ENCODE assay signal across 8 cellular contexts in genomic region chr19:45485301-45486077, GRCh38. TPM values are rescaled to one million over a fixed set of nuclear protein-coding genes. Genes with fewer than 3 reads are reported as not detected.
DNase-seq lines count a peak whose midpoint lies in the region; ATAC-seq and TF ChIP-seq lines count a peak whose summit lies in the region.

No MANE protein-coding gene starts in this region.

- H3K27me3 ChIP-seq in GM06990 (replicated peaks; ENCODE audit: control insufficient read depth, insufficient read depth, low read length) (no peaks in the 10 kb centered on the region), osteoblast (ENCODE audit: insufficient read depth, low read length) (no peaks in the 10 kb centered on the region), thoracic aorta (replicated peaks; ENCODE audit: insufficient read depth) (no peaks in the 10 kb centered on the region)

- no peaks in the 10 kb centered on the region for H4K20me1 ChIP-seq in osteoblast (ENCODE audit: insufficient read depth, low read length)

- no peaks in the 10 kb centered on the region for H3K79me2 ChIP-seq in osteoblast (ENCODE audit: insufficient read depth, low read length)

- peaks cover 31% of the 10 kb centered on the region for H3K27me3 Mint-ChIP-seq in activated naive CD4-positive, alpha-beta T cell treated with anti-CD3 and anti-CD28 coated beads, Interleukin-2, amount 10 ng/mL, durations not matched to agents 7 days and 5 days

- peak overlapping the region; percentile 83 for H3K27ac Mint-ChIP-seq in activated naive CD4-positive, alpha-beta T cell treated with anti-CD3 and anti-CD28 coated beads, Interleukin-2, amount 10 ng/mL, durations not matched to agents 7 days and 5 days

- peaks cover 16% of the 10 kb centered on the region for H3K4me1 Mint-ChIP-seq in activated naive CD4-positive, alpha-beta T cell treated with anti-CD3 and anti-CD28 coated beads, Interleukin-2, amount 10 ng/mL, durations not matched to agents 7 days and 5 days

- H3K4me2 ChIP-seq in osteoblast (ENCODE audit: insufficient read depth, low read length): peak overlapping the region; percentile 83

- H3K9me3 Mint-ChIP-seq in activated naive CD4-positive, alpha-beta T cell treated with anti-CD3 and anti-CD28 coated beads, Interleukin-2, amount 10 ng/mL, durations not matched to agents 7 days and 5 days: no peaks in the 10 kb centered on the region

- H3K9me3 ChIP-seq in osteoblast (ENCODE audit: low read depth, low read length): no peaks in the 10 kb centered on the region
- no peaks in the 10 kb centered on the region for H3K9me3 ChIP-seq in thoracic aorta

- H3K4me1 ChIP-seq in osteoblast (ENCODE audit: insufficient read depth, low read length) (no peaks in the 10 kb centered on the region), thoracic aorta (ENCODE audit: control insufficient read depth in 1 of 2, low read depth in 2 of 2) (no peaks in the 10 kb centered on the region)

- H3K4me3 ChIP-seq in GM06990 (replicated peaks; ENCODE audit: low read depth, low read length) (peak overlapping the region; percentile 68), HFF-Myc (replicated peaks; ENCODE audit: low read depth, low read length) (peak overlapping the region; percentile 50), osteoblast (ENCODE audit: insufficient read depth, low read length) (peak overlapping the region; percentile 78), thoracic aorta (peak overlapping the region; percentile 96)

- peak overlapping the region; percentile 89 for H3K4me3 Mint-ChIP-seq in activated naive CD4-positive, alpha-beta T cell treated with anti-CD3 and anti-CD28 coated beads, Interleukin-2, amount 10 ng/mL, durations not matched to agents 7 days and 5 days

- CTCF ChIA-PET in activated naive CD4-positive, alpha-beta T cell treated with anti-CD3 and anti-CD28 coated beads, Interleukin-2, amount 10 ng/mL, durations not matched to agents 7 days and 5 days (lab: Charles Lee): interaction anchor here (0.6 to 2.8 kb wide), 34 partner anchors 8 to 393 kb away, joined by 3 to 49 read pairs (median 6); partner anchors contain the start of genes PPM1N, PPP1R13L, PPP1R37 and VASP

- peak; percentile 87 for ATAC-seq in thoracic aorta (ENCODE audit: insufficient number of reproducible peaks, low FRiP score, low read depth)

- TF ChIP-seq CTCF in GM06990 (IDR thresholded peaks at IDR 0.05; ENCODE audit: insufficient read depth, low read length, poor library complexity, severe bottlenecking) (peak; percentile 94), HFF-Myc (IDR thresholded peaks at IDR 0.05; ENCODE audit: low read depth, low read length, missing control alignments) (peak; percentile 83), osteoblast (IDR thresholded peaks at IDR 0.05; ENCODE audit: extremely low read depth, low read depth, low read length) (peak; percentile 73), thoracic aorta (IDR thresholded peaks at IDR 0.05) (peak; percentile 88)

- H2AFZ ChIP-seq in osteoblast (ENCODE audit: low read length): peak overlapping the region; percentile 87

- H3K36me3 ChIP-seq in GM06990 (ENCODE audit: control insufficient read depth, insufficient read depth, low read length) (no peaks in the 10 kb centered on the region), osteoblast (ENCODE audit: insufficient read depth, low read length) (no peaks in the 10 kb centered on the region), thoracic aorta (no peaks in the 10 kb centered on the region)

- no peaks in the 10 kb centered on the region for H3K36me3 Mint-ChIP-seq in activated naive CD4-positive, alpha-beta T cell treated with anti-CD3 and anti-CD28 coated beads, Interleukin-2, amount 10 ng/mL, durations not matched to agents 7 days and 5 days

- H3K27ac ChIP-seq in osteoblast (ENCODE audit: low read depth, low read length): no peak overlapping the region
- H3K27ac ChIP-seq in thoracic aorta: peak overlapping the region; percentile 66 to 83

- DNase-seq in GM06990 (ENCODE audit: extremely low read depth, insufficient read length) (peak; percentile 95), HFF-Myc (ENCODE audit: extremely low read depth, low read depth) (no peak), NAMALWA (ENCODE audit: low spot score) (peak; percentile 98), SK-N-DZ (ENCODE audit: low spot score) (peak; percentile 95), globus pallidus (ENCODE audit: low spot score) (peak; percentile 94), osteoblast (ENCODE audit: insufficient read length, low spot score, missing footprints) (peak; percentile 97), thoracic aorta (ENCODE audit: low spot score) (peak; percentile 94)
- peak; percentile 99 for DNase-seq in activated naive CD4-positive, alpha-beta T cell treated with anti-CD3 and anti-CD28 coated beads, Interleukin-2, amount 10 ng/mL, durations not matched to agents 7 days and 5 days

RNA-seq across cellular contexts. Expression of gene RTN2, which starts 11.4 kb away (rescaled TPM):
- polyA plus RNA-seq in SK-N-DZ (2014; cell fraction: cytosol; rRNA removed): 35.2 and 50.4 TPM in 2 replicates
- 33.0 and 40.4 TPM in 2 replicates for polyA plus RNA-seq in SK-N-DZ (2014; cell fraction: nucleus; rRNA removed)
- total RNA-seq in osteoblast (6.2 TPM in 2 replicates), thoracic aorta (10 to 100 TPM; 16.0 to 22.6 TPM)

RNA-seq across cellular contexts. Expression of gene PPM1N, which starts 12.8 kb away (rescaled TPM):
- polyA plus RNA-seq in SK-N-DZ (2014; cell fraction: cytosol; rRNA removed): 7.6 and 9.1 TPM in 2 replicates
- 13.0 and 15.0 TPM in 2 replicates for polyA plus RNA-seq in SK-N-DZ (2014; cell fraction: nucleus; rRNA removed)
- total RNA-seq in osteoblast: 0.29 and 0.36 TPM in 2 replicates
- 1 to 10 TPM; 3.5 to 6.6 TPM for total RNA-seq in thoracic aorta

RNA-seq across cellular contexts. Expression of gene FOSB, which starts 17.7 kb away (rescaled TPM):
- polyA plus RNA-seq in SK-N-DZ (2014; cell fraction: cytosol; rRNA removed): not detected in 2 replicates
- polyA plus RNA-seq in SK-N-DZ (2014; cell fraction: nucleus; rRNA removed): not detected in 2 replicates
- total RNA-seq in osteoblast (3.3 and 3.8 TPM in 2 replicates), thoracic aorta (100 to 1,000 TPM; 126 to 587 TPM)

RNA-seq across cellular contexts. Expression of gene VASP, which starts 21.8 kb away (rescaled TPM):
- polyA plus RNA-seq in SK-N-DZ (2014; cell fraction: cytosol; rRNA removed): 20.3 and 20.6 TPM in 2 replicates
- 12.5 and 15.2 TPM in 2 replicates for polyA plus RNA-seq in SK-N-DZ (2014; cell fraction: nucleus; rRNA removed)
- total RNA-seq in osteoblast (50.1 and 71.3 TPM in 2 replicates), thoracic aorta (100 to 1,000 TPM; 208 to 287 TPM)

Comparison
In these comparisons a context has a peak if more than half of its experiments do, and no peak if none do; other contexts are left out.
1. RNA of gene FOSB, which starts 17.7 kb away (total RNA-seq): 126 to 587 TPM in thoracic aorta; 3.3 to 3.8 TPM in osteoblast; every median in the first group is over 10 times any median in the second.
2. Peak in every context shown above with its lines, with median percentiles within 50 percentile points of each other: H3K4me3 ChIP-seq and CTCF ChIP-seq.